In genomic region chr1:149886396-149887195, GRCh38 we compare ENCODE assay signal across 8 cellular contexts. TPM values are rescaled to one million over a fixed set of nuclear protein-coding genes. Genes with fewer than 3 reads are reported as not detected.
DNase-seq lines count a peak whose midpoint lies in the region; ATAC-seq and TF ChIP-seq lines count a peak whose summit lies in the region.

No MANE protein-coding gene starts in this region.

- H3K27me3 ChIP-seq in OCI-LY1 (ENCODE audit: insufficient read depth, low read length) = no peaks in the 10 kb centered on the region

- peak overlapping the region; percentile 99 for H3K27ac ChIP-seq in OCI-LY1 (ENCODE audit: low read depth, low read length, poor library complexity, severe bottlenecking)

- no peaks in the 10 kb centered on the region for H3K9me3 ChIP-seq in OCI-LY1 (ENCODE audit: low read length)
- no peaks in the 10 kb centered on the region for H3K9me3 ChIP-seq in mucosa of descending colon

- ATAC-seq in GM21528 (IDR thresholded peaks at IDR 0.05; ENCODE audit: low FRiP score, unreplicated experiment) (peak; percentile 62), mucosa of descending colon (peak; percentile 78)

- H3K4me3 ChIP-seq in OCI-LY1 (ENCODE audit: low read depth, low read length, poor library complexity, severe bottlenecking) (peak overlapping the region; percentile 73), epithelial cell of proximal tubule (ENCODE audit: low read depth, low read length) (peak overlapping the region; percentile 70), mucosa of descending colon (peak overlapping the region; percentile 52)

- intact Hi-C loops in mucosa of descending colon (cut with DNase I, micrococcal nuclease) = no loop called here

- no peaks in the 10 kb centered on the region for H3K36me3 ChIP-seq in OCI-LY1 (ENCODE audit: insufficient read depth, low read length)
- H3K36me3 ChIP-seq in mucosa of descending colon (ENCODE audit: low read depth) = peaks cover 4% of the 10 kb centered on the region

- no peaks in the 10 kb centered on the region for H4K20me1 ChIP-seq in OCI-LY1 (ENCODE audit: insufficient read depth, low read length)

- H3K79me2 ChIP-seq in OCI-LY1 (ENCODE audit: insufficient read depth, low read length) = no peaks in the 10 kb centered on the region

- no peak overlapping the region for H2AFZ ChIP-seq in OCI-LY1 (ENCODE audit: low read length)

- peak; percentile 99 for DNase-seq in DMS 273 (lab: John Stamatoyannopoulos, UW; ENCODE audit: unreplicated experiment)
- peak; percentile 89 for DNase-seq in HuH-7 (ENCODE audit: low spot score)
- DNase-seq in activated T-cell treated with anti-CD3 and anti-CD28 coated beads for 1 hour (ENCODE audit: low read depth) = peak; percentile 70
- peak; percentile 99 for DNase-seq in epithelial cell of proximal tubule (ENCODE audit: low read depth)
- DNase-seq in mucosa of descending colon = peak; percentile 85 to 92 (median 89)
- DNase-seq in stimulated activated CD8-positive, alpha-beta memory T cell treated with anti-CD3 and anti-CD28 coated beads, Interleukin-4, amount 100 ng/mL, for 1 hour (ENCODE audit: low read depth in 2 of 2, low spot score in 1 of 2) = peak; percentile 60 to 72

- no peaks in the 10 kb centered on the region for H3K9me2 ChIP-seq in OCI-LY1 (ENCODE audit: low read depth, low read length)

- H3K4me1 ChIP-seq in OCI-LY1 (ENCODE audit: insufficient read depth, low read length, severe bottlenecking) = peaks cover 31% of the 10 kb centered on the region
- H3K4me1 ChIP-seq in mucosa of descending colon (ENCODE audit: low read depth) = peaks cover 12% of the 10 kb centered on the region

- H3K9ac ChIP-seq in OCI-LY1 (ENCODE audit: low read length) = peak overlapping the region; percentile 96

- peak overlapping the region; percentile 98 for H3K4me2 ChIP-seq in OCI-LY1 (ENCODE audit: low read length)

- TF ChIP-seq CTCF in OCI-LY1 (IDR thresholded peaks at IDR 0.05; ENCODE audit: low read length) (no peak), epithelial cell of proximal tubule (conservative IDR thresholded peaks at IDR 0.05; ENCODE audit: low read depth, low read length) (no peak), mucosa of descending colon (IDR thresholded peaks at IDR 0.05) (no peak)

- H3F3A ChIP-seq in OCI-LY1 (ENCODE audit: insufficient read depth, low read length) = peaks cover 8% of the 10 kb centered on the region

RNA-seq across cellular contexts. Expression of gene BOLA1, which starts 12.8 kb away (rescaled TPM):
- total RNA-seq in epithelial cell of proximal tubule (18.7 and 29.2 TPM in 2 replicates), mucosa of descending colon (10 to 100 TPM; 10.7 to 18.1 (median 13.2) TPM)

RNA-seq across cellular contexts. Expression of gene SV2A, which starts 31.0 kb away (rescaled TPM):
- 2.9 and 5.9 TPM in 2 replicates for total RNA-seq in epithelial cell of proximal tubule
- total RNA-seq in mucosa of descending colon = 1 to 10 TPM in 2 of 3 donors, under 1 TPM in 1; 0.69 to 7.6 (median 1.7) TPM

RNA-seq across cellular contexts. Expression of gene SF3B4, which starts 41.0 kb away (rescaled TPM):
- total RNA-seq in epithelial cell of proximal tubule = 7.7 and 14.5 TPM in 2 replicates
- total RNA-seq in mucosa of descending colon = 10 to 100 TPM; 60.7 to 67.4 (median 64.2) TPM

RNA-seq across cellular contexts. Expression of gene MTMR11, which starts 50.1 kb away (rescaled TPM):
- 8.9 and 10.1 TPM in 2 replicates for total RNA-seq in epithelial cell of proximal tubule
- 100 to 1,000 TPM; 151 to 409 (median 217) TPM for total RNA-seq in mucosa of descending colon

Comparison
In these comparisons a context has a peak if more than half of its experiments do, and no peak if none do; other contexts are left out.
1. Peak in every context shown above with its lines: DNase-seq, ATAC-seq, H3K4me3 ChIP-seq and H3K27ac ChIP-seq.